ENCODE assay signal across 1 cellular context in genomic region chr4:92304636-92305035, GRCh38.
TF ChIP-seq lines count a peak whose summit lies in the region.

No MANE protein-coding gene starts in this region.

TF ChIP-seq in endothelial cell of umbilical vein, 7 proteins besides CTCF, POLR2A, EP300 and RAD21:
- no peak for TF ChIP-seq POLR2AphosphoS5 (IDR thresholded peaks at IDR 0.05; ENCODE audit: insufficient read depth, low read depth, low read length)
- no peak for TF ChIP-seq GATA2 (IDR thresholded peaks at IDR 0.05; ENCODE audit: insufficient read depth, insufficient read length, low read depth, low read length)
- TF ChIP-seq JUN (IDR thresholded peaks at IDR 0.05; ENCODE audit: borderline replicate concordance, insufficient read depth, insufficient read length, low read depth) = no peak
- TF ChIP-seq, protein P1, sequence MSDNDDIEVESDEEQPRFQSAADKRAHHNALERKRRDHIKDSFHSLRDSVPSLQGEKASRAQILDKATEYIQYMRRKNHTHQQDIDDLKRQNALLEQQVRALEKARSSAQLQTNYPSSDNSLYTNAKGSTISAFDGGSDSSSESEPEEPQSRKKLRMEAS (IDR thresholded peaks at IDR 0.05; ENCODE audit: insufficient read depth, insufficient read length) = no peak
- no peak for TF ChIP-seq EZH2 (IDR thresholded peaks at IDR 0.05; ENCODE audit: borderline replicate concordance, low read depth, low read length, severe bottlenecking)
- no peak for TF ChIP-seq FOS (IDR thresholded peaks at IDR 0.05; ENCODE audit: borderline replicate concordance, insufficient read depth, low read length)
- TF ChIP-seq MYC (IDR thresholded peaks at IDR 0.05; ENCODE audit: low read depth, low read length) = no peak
TF ChIP-seq in endothelial cell of umbilical vein: peak in this region for 0.
